In genomic region chr14:99552021-99552553, GRCh38 we compare ENCODE assay signal across 15 cellular contexts.
"Had no signal": no experiment of that assay in that cellular context is flagged by ENCODE, and none has a peak within 500 bp of the region (broad histone marks: within the 10 kb centered on the region; RNA-seq: fewer than 3 reads in every experiment).

No MANE protein-coding gene starts in this region.

- ATAC-seq: activated CD8-positive, alpha-beta memory T cell treated with anti-CD3 and anti-CD28 coated beads, Interleukin-2, amount 10 ng/mL, durations not matched to agents 7 days and 5 days; activated naive CD4-positive, alpha-beta T cell treated with anti-CD3 and anti-CD28 coated beads, Interleukin-2, amount 50 U/mL, for 72 hours; sciatic nerve had no signal

- H3K9me3 ChIP-seq: vagina had no signal

- H3K27me3 ChIP-seq: vagina had no signal

- H3K4me3 ChIP-seq: vagina had no signal

- H3K27ac ChIP-seq: vagina had no signal

- DNase-seq: activated CD4-positive, alpha-beta T cell treated with anti-CD3 and anti-CD28 coated beads, Interleukin-2, amount 50 U/mL, for 48 hours; activated CD4-positive, CD25-positive, alpha-beta regulatory T cell treated with anti-CD3 and anti-CD28 coated beads, Interleukin-2, amount 50 U/mL, for 72 hours; activated CD8-positive, alpha-beta memory T cell treated with anti-CD3 and anti-CD28 coated beads, Interleukin-2, amount 10 ng/mL, durations not matched to agents 7 days and 5 days; activated effector memory CD4-positive, alpha-beta T cell treated with Interleukin-2 at 50 U/mL for 16 hours; activated T-cell treated with anti-CD3 and anti-CD28 coated beads, Interleukin-2, amount 50 U/mL, for 24 hours; amygdala; dermis blood vessel endothelial cell; endodermal cell; erythroblast; left cardiac atrium; stimulated activated CD4-positive, alpha-beta T cell treated with anti-CD3 and anti-CD28 coated beads, Interleukin-12 subunit alpha, Interleukin-12 subunit beta, amount 100 ng/mL, for 4 hours; T-helper 9 cell had no signal

- H3K36me3 ChIP-seq: vagina had no signal
